28 cellular contexts compared by ENCODE assay signal in the genomic region with DNA sequence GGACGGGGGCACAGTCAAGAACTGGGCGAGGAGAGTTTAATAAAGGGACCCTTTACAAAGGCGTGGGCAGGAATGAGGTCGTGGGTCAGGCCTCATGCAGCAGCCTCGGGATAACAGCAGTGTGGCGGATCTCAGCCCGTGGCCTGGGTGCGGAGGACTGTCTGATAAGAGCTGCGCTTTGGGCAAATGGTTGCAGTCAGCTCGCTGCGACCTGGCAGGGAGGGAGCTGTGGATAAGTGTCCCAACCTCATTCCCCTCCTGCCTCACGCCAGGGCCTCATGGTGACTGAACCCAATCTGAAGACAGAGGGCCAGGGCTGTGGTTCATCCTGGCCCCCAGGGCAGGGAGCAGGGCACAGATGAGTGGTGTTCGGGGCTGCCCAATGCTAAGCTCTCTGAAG. TPM values are rescaled to one million over a fixed set of nuclear protein-coding genes. Genes with fewer than 3 reads are reported as not detected.
DNase-seq lines count a peak whose midpoint lies in the region; ATAC-seq, FAIRE-seq and TF ChIP-seq lines count a peak whose summit lies in the region.
"Had no signal": no experiment of that assay in that cellular context is flagged by ENCODE, and none has a peak within 500 bp of the region (broad histone marks: within the 10 kb centered on the region; RNA-seq: fewer than 3 reads in every experiment).

No MANE protein-coding gene starts in this region.

- H3K27me3 Mint-ChIP-seq in H9 (ENCODE audit: low read depth), result peaks cover 15% of the 10 kb centered on the region
- H3K27me3 Mint-ChIP-seq in endodermal cell (ENCODE audit: insufficient read depth), result peaks cover 2% of the 10 kb centered on the region
- H3K27me3 Mint-ChIP-seq in Caco-2 (ENCODE audit: insufficient read depth, unreplicated experiment), result no peaks in the 10 kb centered on the region

- H3K27ac ChIP-seq in H9 (ENCODE audit: insufficient read length, low read depth, low read length) (no peak overlapping the region), endodermal cell (ENCODE audit: low read depth, low read length) (no peak overlapping the region), hepatocyte (peak overlapping the region; percentile 96), psoas muscle (peak overlapping the region; percentile 84)
- H3K27ac ChIP-seq: BLaER1 treated with 17β-estradiol and CSF1 and Interleukin-3, amounts not matched to agents 10 nM and 100 nM; suprapubic skin had no signal

- TF ChIP-seq CTCF in H9 (conservative IDR thresholded peaks at IDR 0.05) (no peak), endodermal cell (conservative IDR thresholded peaks at IDR 0.05) (no peak), hepatocyte (IDR thresholded peaks at IDR 0.05; ENCODE audit: poor library complexity) (no peak), psoas muscle (IDR thresholded peaks at IDR 0.05) (no peak), Caco-2 (IDR thresholded peaks at IDR 0.05; ENCODE audit: insufficient read depth in 1 of 2, low read depth in 1 of 2, low read length in 1 of 2, severe bottlenecking in 1 of 2, unreplicated experiment in 1 of 2) (no peak)

- H3K4ac ChIP-seq in H9 (ENCODE audit: low read depth, low read length), result no peak overlapping the region

- BruUV-seq in Caco-2 (replicated peaks; lab: Mats Ljungman, UMichigan), result no TSS peak

- H4K91ac ChIP-seq in H9 (ENCODE audit: insufficient read length, low read depth, low read length), result no peak overlapping the region

- H3T11ph ChIP-seq in H9 (ENCODE audit: low read length), result no peak overlapping the region

- peak overlapping the region; percentile 53 for H2BK12ac ChIP-seq in H9 (ENCODE audit: insufficient read length, low read depth, low read length)

- DNase-seq in H9 (no peak), endodermal cell (peak; percentile 55), hepatocyte (ENCODE audit: low spot score) (no peak), psoas muscle (peak in 1 of 2 donors; percentile 71), urothelium cell line (ENCODE audit: low spot score) (no peak), Caco-2 (no peak), NCI-H146 treated with DMSO at 0.1 percent for 48 hours (lab: John Stamatoyannopoulos, UW; ENCODE audit: unreplicated experiment) (no peak), NCI-H2107 treated with DMSO at 0.1 percent for 48 hours (lab: John Stamatoyannopoulos, UW; ENCODE audit: unreplicated experiment) (no peak)
- DNase-seq: activated B cell treated with CpG ODN at 0.5 μM for 24 hours; activated CD4-positive, alpha-beta memory T cell treated with anti-CD3 and anti-CD28 coated beads, Interleukin-2, amount 10 ng/mL, durations not matched to agents 7 days and 5 days; activated effector memory CD4-positive, alpha-beta T cell treated with Interleukin-2 at 50 U/mL for 16 hours; activated naive CD8-positive, alpha-beta T cell treated with anti-CD3 and anti-CD28 coated beads, Interleukin-2, amount 10 ng/mL, durations not matched to agents 7 days and 5 days; COR-L47; DMS79 treated with DMSO at 0.1 percent for 48 hours; erythroblast; mammary epithelial cell; NCI-H187; nucleus accumbens; stimulated activated CD4-positive, alpha-beta T cell treated with anti-CD3 and anti-CD28 coated beads, Interleukin-4, amount 100 ng/mL, for 1 hour; stimulated activated naive B cell treated with anti-CD40 and anti-IgM and Interleukin-4, amounts not matched to agents 10 μg/mL and 1 μg/mL and 100 μg/mL, for 72 hours; T1000 had no signal

- POLR2A ChIA-PET in Caco-2 (lab: Charles Lee), result interaction anchor here (2.8 kb wide), 1 partner anchor 12 kb away, joined by 28 read pairs; no protein-coding TSS in a partner anchor

- no peak overlapping the region for H3K4me3 Mint-ChIP-seq in H9
- no peak overlapping the region for H3K4me3 Mint-ChIP-seq in endodermal cell
- H3K4me3 Mint-ChIP-seq in Caco-2 (ENCODE audit: unreplicated experiment), result no peak overlapping the region
- H3K4me3 Mint-ChIP-seq: activated B cell treated with CpG ODN at 0.5 μM for 24 hours; activated CD4-positive, alpha-beta memory T cell treated with anti-CD3 and anti-CD28 coated beads, Interleukin-2, amount 10 ng/mL, durations not matched to agents 7 days and 5 days; activated naive CD8-positive, alpha-beta T cell treated with anti-CD3 and anti-CD28 coated beads, Interleukin-2, amount 10 ng/mL, durations not matched to agents 7 days and 5 days; stimulated activated naive B cell treated with anti-CD40 and anti-IgM and Interleukin-4, amounts not matched to agents 10 μg/mL and 1 μg/mL and 100 μg/mL, for 72 hours had no signal

- no peak overlapping the region for H4K8ac ChIP-seq in H9 (replicated peaks; ENCODE audit: insufficient read length, low read depth, low read length)

- H2AK5ac ChIP-seq in H9 (ENCODE audit: insufficient read length, low read length), result no peak overlapping the region

- H4K5ac ChIP-seq in H9 (ENCODE audit: insufficient read length, low read depth, low read length), result no peak overlapping the region

- H3K27me3 ChIP-seq in H9 (ENCODE audit: insufficient read depth, low read length), result no peaks in the 10 kb centered on the region
- H3K27me3 ChIP-seq in endodermal cell (ENCODE audit: control insufficient read depth, insufficient read depth, low read length, poor library complexity, severe bottlenecking), result no peaks in the 10 kb centered on the region
- H3K27me3 ChIP-seq in hepatocyte, result no peaks in the 10 kb centered on the region
- no peaks in the 10 kb centered on the region for H3K27me3 ChIP-seq in psoas muscle (ENCODE audit: insufficient read depth in 3 of 3, low read length in 2 of 3)
- no peaks in the 10 kb centered on the region for H3K27me3 ChIP-seq in Caco-2 (replicated peaks; ENCODE audit: control insufficient read depth, insufficient read depth, low read length)
- H3K27me3 ChIP-seq: BLaER1 treated with 17β-estradiol and CSF1 and Interleukin-3, amounts not matched to agents 10 nM and 100 nM had no signal

- no peaks in the 10 kb centered on the region for H3K36me3 ChIP-seq in endodermal cell (ENCODE audit: control insufficient read depth, insufficient read depth, low read length)
- H3K36me3 ChIP-seq in hepatocyte (replicated peaks; ENCODE audit: insufficient read depth, low read depth), result no peaks in the 10 kb centered on the region
- H3K36me3 ChIP-seq in psoas muscle (ENCODE audit: insufficient read depth in 1 of 2, low read depth in 1 of 2), result peaks cover 0 to 61% of the 10 kb centered on the region in 2 donors
- no peaks in the 10 kb centered on the region for H3K36me3 ChIP-seq in Caco-2 (ENCODE audit: control insufficient read depth, insufficient read depth, low read length)
- H3K36me3 ChIP-seq: BLaER1 treated with 17β-estradiol and CSF1 and Interleukin-3, amounts not matched to agents 10 nM and 100 nM; suprapubic skin had no signal

- H3K4me1 ChIP-seq in H9 (ENCODE audit: insufficient read depth, low read length), result peaks cover 3% of the 10 kb centered on the region; the same call in 1 of the 2 replicates
- peaks cover 11% of the 10 kb centered on the region for H3K4me1 ChIP-seq in endodermal cell (ENCODE audit: control insufficient read depth, insufficient read depth, low read length)
- H3K4me1 ChIP-seq in hepatocyte (ENCODE audit: insufficient read depth), result peaks cover 52% of the 10 kb centered on the region
- H3K4me1 ChIP-seq in psoas muscle, result peaks cover 90% of the 10 kb centered on the region
- H3K4me1 ChIP-seq in Caco-2, result peaks cover 28% of the 10 kb centered on the region

- H3K4me2 ChIP-seq in H9 (ENCODE audit: insufficient read depth, insufficient read length, low read length) (no peak overlapping the region), hepatocyte (no peak overlapping the region)
- H3K4me2 ChIP-seq: BLaER1 treated with 17β-estradiol and CSF1 and Interleukin-3, amounts not matched to agents 10 nM and 100 nM had no signal

- H2BK20ac ChIP-seq in H9 (ENCODE audit: low read depth, low read length, poor library complexity, severe bottlenecking), result no peak overlapping the region

- H3K14ac ChIP-seq in H9 (ENCODE audit: insufficient read depth, low read length), result no peak overlapping the region

- no CpG with 5 or more reads among the region's 13 CpGs for WGBS in H9 (ENCODE audit: extremely low coverage, insufficient read length, low lambda C conversion rate)
- WGBS in endodermal cell (ENCODE audit: insufficient coverage in 1 of 2, insufficient read length in 1 of 2), 2 experiments, result 84 to 86% methylated on average over 12 to 13 of the region's 13 CpGs
- WGBS in hepatocyte (ENCODE audit: low lambda C conversion rate, missing lambda C conversion rate), result 59% methylated on average over 13 of the region's 13 CpGs
- 45 to 81% (median 54%) methylated on average over 13 of the region's 13 CpGs for whole genome bisulfite sequencing in psoas muscle, 3 donors

- H3K27ac Mint-ChIP-seq in H9 (peak overlapping the region in 1 of 3 experiments; percentile 40; a peak in 2 of 7 replicates), endodermal cell (no peak overlapping the region), Caco-2 (ENCODE audit: unreplicated experiment) (no peak overlapping the region)
- H3K27ac Mint-ChIP-seq: activated B cell treated with CpG ODN at 0.5 μM for 24 hours; activated CD4-positive, alpha-beta memory T cell treated with anti-CD3 and anti-CD28 coated beads, Interleukin-2, amount 10 ng/mL, durations not matched to agents 7 days and 5 days; activated naive CD8-positive, alpha-beta T cell treated with anti-CD3 and anti-CD28 coated beads, Interleukin-2, amount 10 ng/mL, durations not matched to agents 7 days and 5 days; stimulated activated naive B cell treated with anti-CD40 and anti-IgM and Interleukin-4, amounts not matched to agents 10 μg/mL and 1 μg/mL and 100 μg/mL, for 72 hours had no signal

- H3K9ac ChIP-seq in H9 (ENCODE audit: extremely low read depth, insufficient read length, low read length), result no peak overlapping the region
- H3K9ac ChIP-seq in endodermal cell (ENCODE audit: extremely low read depth, low read length, poor library complexity, severe bottlenecking), result no peak overlapping the region
- H3K9ac ChIP-seq: BLaER1 treated with 17β-estradiol and CSF1 and Interleukin-3, amounts not matched to agents 10 nM and 100 nM had no signal

- H3K79me1 ChIP-seq in H9 (ENCODE audit: insufficient read depth, low read depth, low read length, poor library complexity, severe bottlenecking), result no peaks in the 10 kb centered on the region

- no peak overlapping the region for H3K56ac ChIP-seq in H9 (ENCODE audit: insufficient read length, low read depth, low read length)

- FAIRE-seq in urothelium cell line (lab: Jason Lieb, UNC), result no peak
- FAIRE-seq: frontal cortex, H54, keratinocyte had no signal

- H3K36me3 Mint-ChIP-seq in H9 (ENCODE audit: insufficient read depth in 1 of 3, low read depth in 3 of 3) (peaks cover 0 to 4% (median 0%) of the 10 kb centered on the region in 3 experiments; a peak in 1 of 7 replicates), endodermal cell (ENCODE audit: low read depth) (no peaks in the 10 kb centered on the region), Caco-2 (ENCODE audit: insufficient read depth, unreplicated experiment) (peaks cover 33% of the 10 kb centered on the region)
- H3K36me3 Mint-ChIP-seq: activated naive CD8-positive, alpha-beta T cell treated with anti-CD3 and anti-CD28 coated beads, Interleukin-2, amount 10 ng/mL, durations not matched to agents 7 days and 5 days; stimulated activated naive B cell treated with anti-CD40 and anti-IgM and Interleukin-4, amounts not matched to agents 10 μg/mL and 1 μg/mL and 100 μg/mL, for 72 hours had no signal

- no peak overlapping the region for H3K18ac ChIP-seq in H9 (ENCODE audit: insufficient read length, low read depth, low read length)

- H3K9me3 ChIP-seq in H9 (ENCODE audit: control insufficient read depth, low read depth, low read length) (no peaks in the 10 kb centered on the region), endodermal cell (ENCODE audit: control insufficient read depth, low read length) (no peaks in the 10 kb centered on the region), hepatocyte (ENCODE audit: low read depth) (no peaks in the 10 kb centered on the region), psoas muscle (no peaks in the 10 kb centered on the region), Caco-2 (no peaks in the 10 kb centered on the region)
- H3K9me3 ChIP-seq: BLaER1 treated with 17β-estradiol and CSF1 and Interleukin-3, amounts not matched to agents 10 nM and 100 nM; suprapubic skin had no signal

- H3K4me3 ChIP-seq in endodermal cell (ENCODE audit: low read length) (no peak overlapping the region), hepatocyte (no peak overlapping the region), psoas muscle (peak overlapping the region; percentile 30), Caco-2 (ENCODE audit: low read depth, low read length) (no peak overlapping the region)
- H3K4me3 ChIP-seq: BLaER1 treated with 17β-estradiol and CSF1 and Interleukin-3, amounts not matched to agents 10 nM and 100 nM; suprapubic skin had no signal

- H2AFZ ChIP-seq in H9 (ENCODE audit: low read length), result no peak overlapping the region
- no peak overlapping the region for H2AFZ ChIP-seq in hepatocyte

- no peaks in the 10 kb centered on the region for H3K79me2 ChIP-seq in H9 (ENCODE audit: insufficient read depth, low read length)
- H3K79me2 ChIP-seq in hepatocyte, result peaks cover 54% of the 10 kb centered on the region

- ATAC-seq in psoas muscle, result peak in 1 of 4 donors; percentile 1
- ATAC-seq: stimulated activated naive B cell treated with anti-CD40 and anti-IgM and Interleukin-4, amounts not matched to agents 10 μg/mL and 1 μg/mL and 100 μg/mL, for 72 hours had no signal

- H3K4me1 Mint-ChIP-seq in H9, result peaks cover 28 to 44% of the 10 kb centered on the region in 2 experiments
- peaks cover 21% of the 10 kb centered on the region for H3K4me1 Mint-ChIP-seq in endodermal cell
- H3K4me1 Mint-ChIP-seq in Caco-2 (ENCODE audit: low read depth, unreplicated experiment), result peaks cover 13% of the 10 kb centered on the region

- peaks cover 0 to 2% of the 10 kb centered on the region in 2 experiments; a peak in 2 of 5 replicates for H3K9me3 Mint-ChIP-seq in H9
- H3K9me3 Mint-ChIP-seq in endodermal cell, result no peaks in the 10 kb centered on the region
- H3K9me3 Mint-ChIP-seq in Caco-2 (ENCODE audit: unreplicated experiment), result no peaks in the 10 kb centered on the region
- H3K9me3 Mint-ChIP-seq: activated B cell treated with CpG ODN at 0.5 μM for 24 hours; activated CD4-positive, alpha-beta memory T cell treated with anti-CD3 and anti-CD28 coated beads, Interleukin-2, amount 10 ng/mL, durations not matched to agents 7 days and 5 days; activated naive CD8-positive, alpha-beta T cell treated with anti-CD3 and anti-CD28 coated beads, Interleukin-2, amount 10 ng/mL, durations not matched to agents 7 days and 5 days; stimulated activated naive B cell treated with anti-CD40 and anti-IgM and Interleukin-4, amounts not matched to agents 10 μg/mL and 1 μg/mL and 100 μg/mL, for 72 hours had no signal

- intact Hi-C loops in psoas muscle (cut with DNase I) (no loop called here), Caco-2 (cut with micrococcal nuclease; ENCODE audit: unreplicated experiment) (no loop called here)

- H4K20me1 ChIP-seq in H9 (ENCODE audit: control insufficient read depth, insufficient read depth, insufficient read length) (no peaks in the 10 kb centered on the region), hepatocyte (ENCODE audit: insufficient read depth, poor library complexity, severe bottlenecking) (no peaks in the 10 kb centered on the region)
- H4K20me1 ChIP-seq: BLaER1 treated with 17β-estradiol and CSF1 and Interleukin-3, amounts not matched to agents 10 nM and 100 nM had no signal

- H3K9me2 ChIP-seq in hepatocyte (replicated peaks; ENCODE audit: insufficient read depth), result no peaks in the 10 kb centered on the region

- no peak overlapping the region for H2BK120ac ChIP-seq in H9 (ENCODE audit: low read depth, low read length, poor library complexity, severe bottlenecking)

- H3K23ac ChIP-seq in H9 (ENCODE audit: insufficient read length, low read depth, low read length), result no peak overlapping the region

- CTCF ChIA-PET in Caco-2 (lab: Charles Lee), result no interaction called here

- no peaks in the 10 kb centered on the region for H3K23me2 ChIP-seq in H9 (ENCODE audit: insufficient read length, low read depth, low read length, poor library complexity, severe bottlenecking)

- H2BK5ac ChIP-seq in H9 (ENCODE audit: insufficient read length, low read length), result no peak overlapping the region

- no peak overlapping the region for H2BK15ac ChIP-seq in H9 (ENCODE audit: low read depth, low read length)

RNA-seq across cellular contexts. Expression of gene SMTNL2, which starts 13.6 kb away (rescaled TPM):
- total RNA-seq in H9 (2021) (0.77 and 1.6 TPM in 2 replicates), endodermal cell (under 1 TPM; 0.51 to 0.79 TPM), hepatocyte (41.5 and 56.8 TPM in 2 replicates), psoas muscle (100 to 1,000 TPM; 248 to 524 (median 400) TPM), Caco-2 (2022) (38.8 and 39.3 TPM in 2 replicates)
- polyA plus RNA-seq in endodermal cell (2013, experiment 1 of 2), result 2.5 TPM
- 3.0 TPM for polyA plus RNA-seq in endodermal cell (2013, experiment 2 of 2)
- polyA plus RNA-seq in hepatocyte (106 TPM in 2 replicates), psoas muscle (100 to 1,000 TPM in 2 of 3 donors, 10 to 100 TPM in 1; 20.7 to 318 (median 210) TPM)
- total RNA-seq: activated B cell treated with CpG ODN at 0.5 μM for 24 hours; activated CD4-positive, alpha-beta memory T cell treated with anti-CD3 and anti-CD28 coated beads, Interleukin-2, amount 10 ng/mL, durations not matched to agents 7 days and 5 days; activated naive CD8-positive, alpha-beta T cell treated with anti-CD3 and anti-CD28 coated beads, Interleukin-2, amount 10 ng/mL, durations not matched to agents 7 days and 5 days; LHCN-M2; mammary epithelial cell had no signal
- polyA plus RNA-seq: keratinocyte, mammary epithelial cell had no signal

RNA-seq across cellular contexts. Expression of gene GGT6, which starts 37.6 kb away (rescaled TPM):
- 0.13 and 0.17 TPM in 2 replicates for total RNA-seq in H9 (2021)
- not detected for total RNA-seq in endodermal cell
- polyA plus RNA-seq in endodermal cell (2013, experiment 1 of 2), result not detected
- polyA plus RNA-seq in endodermal cell (2013, experiment 2 of 2), result not detected
- total RNA-seq in hepatocyte, result 0.32 TPM in 1 of 2 replicates, not detected in the other
- not detected in 2 replicates for polyA plus RNA-seq in hepatocyte
- total RNA-seq in psoas muscle, result not detected
- under 1 TPM in 1 of 3 donors, not detected in 2; 0.03 TPM for polyA plus RNA-seq in psoas muscle
- not detected in 2 replicates for total RNA-seq in Caco-2 (2022)
- total RNA-seq: activated B cell treated with CpG ODN at 0.5 μM for 24 hours; activated CD4-positive, alpha-beta memory T cell treated with anti-CD3 and anti-CD28 coated beads, Interleukin-2, amount 10 ng/mL, durations not matched to agents 7 days and 5 days; activated naive CD8-positive, alpha-beta T cell treated with anti-CD3 and anti-CD28 coated beads, Interleukin-2, amount 10 ng/mL, durations not matched to agents 7 days and 5 days; frontal cortex; LHCN-M2 had no signal

RNA-seq across cellular contexts. Expression of gene MYBBP1A, which starts 42.8 kb away (rescaled TPM):
- total RNA-seq in H9 (2021), result 177 and 181 TPM in 2 replicates
- 10 to 100 TPM; 55.6 to 70.9 TPM for total RNA-seq in endodermal cell
- 31.3 TPM for polyA plus RNA-seq in endodermal cell (2013, experiment 1 of 2)
- polyA plus RNA-seq in endodermal cell (2013, experiment 2 of 2), result 24.9 TPM
- 17.9 and 23.7 TPM in 2 replicates for total RNA-seq in hepatocyte
- 44.1 and 46.5 TPM in 2 replicates for polyA plus RNA-seq in hepatocyte
- 10 to 100 TPM; 31.3 to 63.2 (median 46.3) TPM for total RNA-seq in psoas muscle
- 10 to 100 TPM; 28.5 to 54.4 (median 35.5) TPM for polyA plus RNA-seq in psoas muscle
- total RNA-seq in Caco-2 (2022), result 44.5 and 47.4 TPM in 2 replicates

RNA-seq across cellular contexts. Expression of gene ALOX15, which starts 43.5 kb away (rescaled TPM):
- total RNA-seq in H9 (2021) (0.31 and 0.39 TPM in 2 replicates), endodermal cell (not detected), hepatocyte (1.9 and 2.1 TPM in 2 replicates), psoas muscle (under 1 TPM in 2 of 4 donors, not detected in 2; 0.10 to 0.36 TPM), Caco-2 (2022) (0.21 and 0.50 TPM in 2 replicates)
- polyA plus RNA-seq in endodermal cell (2013, experiment 1 of 2), result 0.18 TPM
- not detected for polyA plus RNA-seq in endodermal cell (2013, experiment 2 of 2)
- polyA plus RNA-seq in hepatocyte (5.5 and 7.5 TPM in 2 replicates), psoas muscle (not detected)
- total RNA-seq: activated B cell treated with CpG ODN at 0.5 μM for 24 hours; activated CD4-positive, alpha-beta memory T cell treated with anti-CD3 and anti-CD28 coated beads, Interleukin-2, amount 10 ng/mL, durations not matched to agents 7 days and 5 days; activated naive CD8-positive, alpha-beta T cell treated with anti-CD3 and anti-CD28 coated beads, Interleukin-2, amount 10 ng/mL, durations not matched to agents 7 days and 5 days; frontal cortex; LHCN-M2; mammary epithelial cell; renal cortical epithelial cell had no signal
- polyA plus RNA-seq: mammary epithelial cell had no signal

Comparison
In these comparisons a context has a peak if more than half of its experiments do, and no peak if none do; other contexts are left out.
1. H3K27ac ChIP-seq: peak in hepatocyte (single experiment) and psoas muscle (single experiment); none in H9 (single experiment) and endodermal cell (single experiment).
2. RNA of gene SMTNL2, which starts 13.6 kb away (total RNA-seq): 248 to 524 TPM in psoas muscle, 41.5 to 56.8 TPM in hepatocyte and 38.8 to 39.3 TPM in Caco-2; 0.51 to 0.79 TPM in endodermal cell and 0.77 to 1.6 TPM in H9; every median in the first group is over 10 times any median in the second.